15 cellular contexts compared by ENCODE assay signal in the genomic region with DNA sequence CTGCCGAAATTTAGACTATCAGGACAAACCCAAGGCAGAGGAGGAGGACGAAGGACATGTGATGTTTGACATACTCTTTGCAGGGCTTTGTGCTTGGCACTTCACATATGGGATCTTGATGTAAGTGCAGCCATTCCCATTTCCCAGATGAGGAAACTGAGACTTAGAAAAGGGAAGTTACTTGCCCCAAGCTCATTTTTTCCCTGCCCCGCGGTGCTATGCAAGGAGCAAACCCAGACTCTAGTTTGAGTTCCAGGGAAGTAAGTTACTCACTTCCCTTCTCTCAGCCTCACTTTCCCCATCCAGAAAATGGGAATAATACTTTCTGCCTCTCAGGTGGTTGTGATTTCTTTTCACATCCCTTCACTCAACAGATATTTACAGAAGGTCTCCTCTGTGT. TPM values are rescaled to one million over a fixed set of nuclear protein-coding genes. Genes with fewer than 3 reads are reported as not detected.
"Had no signal": no experiment of that assay in that cellular context is flagged by ENCODE, and none has a peak within 500 bp of the region (broad histone marks: within the 10 kb centered on the region; RNA-seq: fewer than 3 reads in every experiment).

No MANE protein-coding gene starts in this region.

- H3K4me3 Mint-ChIP-seq: activated CD4-positive, alpha-beta memory T cell treated with anti-CD3 and anti-CD28 coated beads for 36 hours; activated T-helper 1 cell treated with anti-CD3 and anti-CD28 coated beads, Interleukin-12 subunit alpha, Interleukin-12 subunit beta, Interleukin-2, Interleukin-4 antibody, amounts not matched to agents 30 ng/mL and 10 ng/mL and 1 ng/mL, durations not matched to agents 14 hours and 24 hours and 36 hours; dendritic cell treated with granulocyte-macrophage colony-stimulating factor and Interleukin-4, amounts not matched to agents 40 ng/mL and 50 ng/mL, for 4 days; endodermal cell; nephron progenitor cell; T-cell had no signal

- H3K36me3 Mint-ChIP-seq: activated CD4-positive, alpha-beta memory T cell treated with anti-CD3 and anti-CD28 coated beads for 36 hours; T-cell had no signal

- ATAC-seq: T-cell had no signal

- H3K4me3 ChIP-seq: adrenal gland, ovary, thyroid gland had no signal

- H3K27me3 ChIP-seq: adrenal gland, ovary, thyroid gland had no signal

- H3K27ac Mint-ChIP-seq: activated CD4-positive, alpha-beta memory T cell treated with anti-CD3 and anti-CD28 coated beads for 36 hours; activated T-helper 1 cell treated with anti-CD3 and anti-CD28 coated beads, Interleukin-12 subunit alpha, Interleukin-12 subunit beta, Interleukin-2, Interleukin-4 antibody, amounts not matched to agents 30 ng/mL and 10 ng/mL and 1 ng/mL, durations not matched to agents 14 hours and 24 hours and 36 hours; dendritic cell treated with granulocyte-macrophage colony-stimulating factor and Interleukin-4, amounts not matched to agents 40 ng/mL and 50 ng/mL, for 4 days; endodermal cell; nephron progenitor cell; T-cell had no signal

- DNase-seq: activated CD4-positive, alpha-beta memory T cell treated with anti-CD3 and anti-CD28 coated beads for 36 hours; activated naive CD4-positive, alpha-beta T cell treated with anti-CD3 and anti-CD28 coated beads, Interleukin-2, amount 50 U/mL, for 16 hours; erythroblast; hypothalamus; mammary epithelial cell; nephron progenitor cell; small intestine; T-cell; T1000; thyroid gland had no signal

- H3K36me3 ChIP-seq: adrenal gland, ovary, thyroid gland had no signal

- H3K9me3 Mint-ChIP-seq: activated CD4-positive, alpha-beta memory T cell treated with anti-CD3 and anti-CD28 coated beads for 36 hours; activated T-helper 1 cell treated with anti-CD3 and anti-CD28 coated beads, Interleukin-12 subunit alpha, Interleukin-12 subunit beta, Interleukin-2, Interleukin-4 antibody, amounts not matched to agents 30 ng/mL and 10 ng/mL and 1 ng/mL, durations not matched to agents 14 hours and 24 hours and 36 hours; dendritic cell treated with granulocyte-macrophage colony-stimulating factor and Interleukin-4, amounts not matched to agents 40 ng/mL and 50 ng/mL, for 4 days; endodermal cell; nephron progenitor cell; T-cell had no signal

- H3K9me3 ChIP-seq: adrenal gland, ovary, thyroid gland had no signal

RNA-seq across cellular contexts. Expression of gene FOXO6, which starts 4.5 kb away (rescaled TPM):
- total RNA-seq: activated T-helper 1 cell treated with anti-CD3 and anti-CD28 coated beads, Interleukin-12 subunit alpha, Interleukin-12 subunit beta, Interleukin-2, Interleukin-4 antibody, amounts not matched to agents 30 ng/mL and 10 ng/mL and 1 ng/mL, durations not matched to agents 14 hours and 24 hours and 36 hours had no signal
